ENCODE assay signal across 17 cellular contexts in the genomic region with DNA sequence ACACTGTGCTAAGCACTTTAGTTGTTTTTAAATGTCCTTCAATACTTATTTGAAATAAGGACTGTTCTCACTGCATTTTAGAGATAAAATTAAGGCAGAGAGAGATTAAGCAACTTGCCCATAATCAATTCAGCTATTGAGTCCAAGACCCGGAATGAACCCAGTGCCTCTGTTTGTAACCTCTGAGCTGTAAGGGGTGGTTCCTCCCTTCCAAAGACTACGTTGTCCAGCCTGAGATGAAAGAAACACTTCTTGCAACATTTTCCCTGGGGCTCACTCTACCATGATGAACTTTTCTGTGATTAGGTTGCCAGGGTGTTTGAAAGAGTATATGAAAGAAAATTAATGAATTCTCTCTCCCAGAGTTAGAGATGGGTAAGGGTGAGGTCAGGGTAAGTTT. TPM values are rescaled to one million over a fixed set of nuclear protein-coding genes. Genes with fewer than 3 reads are reported as not detected.
DNase-seq lines count a peak whose midpoint lies in the region; ATAC-seq and TF ChIP-seq lines count a peak whose summit lies in the region.
"Had no signal": no experiment of that assay in that cellular context is flagged by ENCODE, and none has a peak within 500 bp of the region (broad histone marks: within the 10 kb centered on the region; RNA-seq: fewer than 3 reads in every experiment).

No MANE protein-coding gene starts in this region.

- in situ Hi-C loops in GM13977 (cut with MboI; ENCODE audit: low pct_unique_long_range_greater_than_20kb, low sequenced_read_pairs, unreplicated experiment), result no loop called here

- no peak for TF ChIP-seq POLR2A in esophagus muscularis mucosa (IDR thresholded peaks at IDR 0.05; ENCODE audit: low read depth)

- no peaks in the 10 kb centered on the region for H3K36me3 ChIP-seq in right atrium auricular region
- no peaks in the 10 kb centered on the region for H3K36me3 ChIP-seq in esophagus muscularis mucosa
- H3K36me3 ChIP-seq: BLaER1 had no signal

- H3K4me3 ChIP-seq in right atrium auricular region (no peak overlapping the region), esophagus muscularis mucosa (no peak overlapping the region)
- H3K4me3 ChIP-seq: BLaER1, GM23338 had no signal

- intact Hi-C loops in Right ventricle myocardium inferior (cut with DNase I), result no loop called here
- intact Hi-C loops in esophagus muscularis mucosa (cut with DNase I), result no loop called here
- intact Hi-C loops in sciatic nerve (cut with DNase I), result no loop called here

- no peak for TF ChIP-seq CTCF in right atrium auricular region (IDR thresholded peaks at IDR 0.05)
- TF ChIP-seq CTCF in esophagus muscularis mucosa (IDR thresholded peaks at IDR 0.05), result no peak
- no peak for TF ChIP-seq CTCF in GM13977 (IDR thresholded peaks at IDR 0.05; ENCODE audit: extremely low read depth, insufficient read depth, missing control alignments)

- 63% methylated on average over 2 of the region's 2 CpGs for WGBS in esophagus muscularis mucosa

- DNase-seq in Right ventricle myocardium inferior (ENCODE audit: missing footprints), result no peak
- no peak for DNase-seq in right atrium auricular region (ENCODE audit: low spot score)
- peak; percentile 7 for DNase-seq in esophagus muscularis mucosa (ENCODE audit: extremely low spot score)
- DNase-seq in sciatic nerve (ENCODE audit: low spot score), result no peak
- no peak for DNase-seq in GM13977 (ENCODE audit: low spot score)
- DNase-seq: Caco-2; CD4-positive, CD25-positive, alpha-beta regulatory T cell; CD8-positive, alpha-beta T cell; DMS153; DND-41; H9 had no signal

- ATAC-seq in Right ventricle myocardium inferior (peak; percentile 37), sciatic nerve (peak; percentile 88), GM19023 (IDR thresholded peaks at IDR 0.05; ENCODE audit: unreplicated experiment) (no peak)
- ATAC-seq: CD8-positive, alpha-beta T cell; GM23338; HCT116 had no signal

- H3K27me3 ChIP-seq in right atrium auricular region (no peaks in the 10 kb centered on the region), esophagus muscularis mucosa (no peaks in the 10 kb centered on the region)
- H3K27me3 ChIP-seq: BLaER1 had no signal

- H3K4me1 ChIP-seq in right atrium auricular region (no peaks in the 10 kb centered on the region), esophagus muscularis mucosa (peaks cover 0 to 17% (median 8%) of the 10 kb centered on the region in 4 donors)
- H3K4me1 ChIP-seq: BLaER1, Caco-2 had no signal

- TF ChIP-seq EP300 in esophagus muscularis mucosa (IDR thresholded peaks at IDR 0.05), result no peak

- no peak overlapping the region for H3K27ac ChIP-seq in right atrium auricular region
- no peak overlapping the region for H3K27ac ChIP-seq in esophagus muscularis mucosa (replicated peaks in 1 of 4)
- H3K27ac ChIP-seq: 22Rv1, BLaER1, C4-2B had no signal

- no peaks in the 10 kb centered on the region for H3K9me3 ChIP-seq in right atrium auricular region
- no peaks in the 10 kb centered on the region for H3K9me3 ChIP-seq in esophagus muscularis mucosa
- H3K9me3 ChIP-seq: BLaER1, Caco-2 had no signal

RNA-seq across cellular contexts. Expression of a gene that starts 22.0 kb away (rescaled TPM):
- 59.9 TPM for total RNA-seq in Right ventricle myocardium inferior
- 100 to 1,000 TPM; 203 to 558 TPM for total RNA-seq in right atrium auricular region
- total RNA-seq in esophagus muscularis mucosa, result 1,000 to 10,000 TPM in 2 of 4 donors, 100 to 1,000 TPM in 2; 755 to 1,378 (median 1,096) TPM
- 218 TPM for total RNA-seq in sciatic nerve
